In the genomic region with DNA sequence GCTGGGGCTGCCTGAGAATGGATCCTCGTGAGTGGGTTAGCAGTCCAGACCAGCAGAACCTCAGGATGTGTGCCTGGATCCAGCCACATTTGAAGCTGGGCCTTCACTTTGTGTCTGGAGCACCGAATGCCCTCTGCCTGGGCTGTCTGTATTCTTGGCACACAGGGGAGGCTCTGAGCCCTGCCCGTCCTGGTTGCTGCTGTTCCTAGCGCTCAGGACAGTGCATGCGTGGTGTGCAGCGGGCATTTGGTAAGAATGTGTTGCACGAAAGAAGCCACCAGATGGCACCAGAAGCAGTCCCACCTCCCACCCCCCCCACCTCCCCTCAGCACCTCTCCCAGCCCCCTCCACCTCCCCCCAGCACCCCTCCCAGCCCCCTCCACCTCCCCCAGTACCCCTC, we compare ENCODE assay signal across 8 cellular contexts. TPM values are rescaled to one million over a fixed set of nuclear protein-coding genes. Genes with fewer than 3 reads are reported as not detected.
DNase-seq lines count a peak whose midpoint lies in the region; ATAC-seq, FAIRE-seq and TF ChIP-seq lines count a peak whose summit lies in the region.

No MANE protein-coding gene starts in this region.

- POLR2A ChIA-PET in activated CD4-positive, alpha-beta T cell treated with anti-CD3 and anti-CD28 coated beads for 36 hours (lab: Charles Lee) = no interaction called here

- no peak for FAIRE-seq in small intestine (lab: Jason Lieb, UNC)

- intact Hi-C loops in activated CD4-positive, alpha-beta T cell treated with anti-CD3 and anti-CD28 coated beads for 36 hours (cut with DNase I, micrococcal nuclease) = loop anchor here in 1 of 2 experiments (2.0 kb wide), 1 partner anchor 226 kb away; no protein-coding TSS in a partner anchor

- no peak overlapping the region for H3K4me3 Mint-ChIP-seq in activated CD4-positive, alpha-beta T cell treated with anti-CD3 and anti-CD28 coated beads for 36 hours
- peak overlapping the region; percentile 71 for H3K4me3 Mint-ChIP-seq in glutamatergic neuron (ENCODE audit: unreplicated experiment)

- TF ChIP-seq CTCF in glutamatergic neuron (IDR thresholded peaks at IDR 0.05; ENCODE audit: partially characterized antibody, unreplicated experiment) = no peak

- CTCF ChIA-PET in activated CD4-positive, alpha-beta T cell treated with anti-CD3 and anti-CD28 coated beads for 36 hours (lab: Charles Lee) = no interaction called here

- WGBS in small intestine, 3 donors = 17 to 26% (median 20%) methylated on average over 6 to 7 of the region's 7 CpGs

- H3K36me3 Mint-ChIP-seq in activated CD4-positive, alpha-beta T cell treated with anti-CD3 and anti-CD28 coated beads for 36 hours (ENCODE audit: low read depth) = no peaks in the 10 kb centered on the region
- H3K36me3 Mint-ChIP-seq in glutamatergic neuron (ENCODE audit: unreplicated experiment) = no peaks in the 10 kb centered on the region

- no peaks in the 10 kb centered on the region for H3K9me3 Mint-ChIP-seq in activated CD4-positive, alpha-beta T cell treated with anti-CD3 and anti-CD28 coated beads for 36 hours (ENCODE audit: low read depth)
- peaks cover 5% of the 10 kb centered on the region for H3K9me3 Mint-ChIP-seq in glutamatergic neuron (ENCODE audit: unreplicated experiment)

- peaks cover 2 to 8% of the 10 kb centered on the region in 2 donors for H3K4me1 ChIP-seq in small intestine (ENCODE audit: control insufficient read depth in 2 of 2, insufficient read depth in 1 of 2, low read depth in 1 of 2, low read length in 1 of 2)

- no peak overlapping the region for H3K27ac ChIP-seq in small intestine (ENCODE audit: low read depth in 1 of 2, low read length in 1 of 2)

- peaks cover 6% of the 10 kb centered on the region for H3K4me1 Mint-ChIP-seq in activated CD4-positive, alpha-beta T cell treated with anti-CD3 and anti-CD28 coated beads for 36 hours
- H3K4me1 Mint-ChIP-seq in glutamatergic neuron (ENCODE audit: low read depth, unreplicated experiment) = peaks cover 11% of the 10 kb centered on the region

- peaks cover 2% of the 10 kb centered on the region for H3K27me3 Mint-ChIP-seq in activated CD4-positive, alpha-beta T cell treated with anti-CD3 and anti-CD28 coated beads for 36 hours
- peaks cover 6% of the 10 kb centered on the region for H3K27me3 Mint-ChIP-seq in glutamatergic neuron (ENCODE audit: unreplicated experiment)

- no peaks in the 10 kb centered on the region for H3K9me3 ChIP-seq in small intestine (ENCODE audit: control insufficient read depth, low read depth)

- ATAC-seq in activated CD4-positive, alpha-beta T cell treated with anti-CD3 and anti-CD28 coated beads for 36 hours = peak; percentile 23
- no peak for ATAC-seq in GM21786 (IDR thresholded peaks at IDR 0.05; ENCODE audit: unreplicated experiment)

- no peak overlapping the region for H3K27ac Mint-ChIP-seq in activated CD4-positive, alpha-beta T cell treated with anti-CD3 and anti-CD28 coated beads for 36 hours
- peak overlapping the region; percentile 50 for H3K27ac Mint-ChIP-seq in glutamatergic neuron (ENCODE audit: unreplicated experiment)

- H3K36me3 ChIP-seq in small intestine (ENCODE audit: control insufficient read depth in 2 of 2, insufficient read depth in 2 of 2, low read length in 2 of 2) = peaks cover 12 to 22% of the 10 kb centered on the region in 2 donors

- H3K4me3 ChIP-seq in small intestine (ENCODE audit: low read depth in 1 of 2, low read length in 2 of 2) = no peak overlapping the region

- no peaks in the 10 kb centered on the region for H3K27me3 ChIP-seq in small intestine (ENCODE audit: control insufficient read depth in 2 of 2, insufficient read depth in 2 of 2, low read length in 2 of 2)

- peak; percentile 71 for DNase-seq in activated CD4-positive, alpha-beta T cell treated with anti-CD3 and anti-CD28 coated beads for 36 hours
- no peak for DNase-seq in activated CD4-positive, alpha-beta T cell treated with anti-CD3 and anti-CD28 coated beads for 1 hour
- DNase-seq in NCI-H1694 (lab: John Stamatoyannopoulos, UW) = peak; percentile 72
- DNase-seq in activated T-cell treated with anti-CD3 and anti-CD28 coated beads for 48 hours (ENCODE audit: low read depth) = peak; percentile 39
- peak; percentile 62 for DNase-seq in glutamatergic neuron
- DNase-seq in small intestine = peak; percentile 53
- DNase-seq in NCI-H774 (lab: John Stamatoyannopoulos, UW) = no peak

RNA-seq across cellular contexts. Expression of gene MAPK11, which starts 4.1 kb away (rescaled TPM):
- total RNA-seq in activated CD4-positive, alpha-beta T cell treated with anti-CD3 and anti-CD28 coated beads for 36 hours = 10 to 100 TPM; 11.6 to 13.6 TPM
- total RNA-seq in glutamatergic neuron (ENCODE audit: unreplicated experiment) = 131 TPM
- 1 to 10 TPM in 2 of 3 donors, not detected in 1; 2.4 to 7.9 TPM for polyA plus RNA-seq in small intestine

RNA-seq across cellular contexts. Expression of gene MAPK12, which starts 12.8 kb away (rescaled TPM):
- 1 to 10 TPM; 5.4 to 8.1 TPM for total RNA-seq in activated CD4-positive, alpha-beta T cell treated with anti-CD3 and anti-CD28 coated beads for 36 hours
- 88.5 TPM for total RNA-seq in glutamatergic neuron (ENCODE audit: unreplicated experiment)
- 1 to 10 TPM in 2 of 3 donors, under 1 TPM in 1; 0.45 to 7.1 (median 3.5) TPM for polyA plus RNA-seq in small intestine

RNA-seq across cellular contexts. Expression of gene HDAC10, which starts 23.2 kb away (rescaled TPM):
- 10 to 100 TPM; 33.5 to 41.5 TPM for total RNA-seq in activated CD4-positive, alpha-beta T cell treated with anti-CD3 and anti-CD28 coated beads for 36 hours
- 88.2 TPM for total RNA-seq in glutamatergic neuron (ENCODE audit: unreplicated experiment)
- polyA plus RNA-seq in small intestine = 10 to 100 TPM; 15.9 to 27.6 (median 27.5) TPM

RNA-seq across cellular contexts. Expression of gene TUBGCP6, which starts 29.5 kb away (rescaled TPM):
- total RNA-seq in activated CD4-positive, alpha-beta T cell treated with anti-CD3 and anti-CD28 coated beads for 36 hours = 10 to 100 TPM; 42.2 to 49.2 TPM
- 51.0 TPM for total RNA-seq in glutamatergic neuron (ENCODE audit: unreplicated experiment)
- polyA plus RNA-seq in small intestine = 10 to 100 TPM; 23.0 to 55.5 (median 44.6) TPM

RNA-seq across cellular contexts. Expression of gene PLXNB2, which starts 33.1 kb away (rescaled TPM):
- 1 to 10 TPM; 5.5 to 6.3 TPM for total RNA-seq in activated CD4-positive, alpha-beta T cell treated with anti-CD3 and anti-CD28 coated beads for 36 hours
- total RNA-seq in glutamatergic neuron (ENCODE audit: unreplicated experiment) = 95.2 TPM
- polyA plus RNA-seq in small intestine = 100 to 1,000 TPM in 2 of 3 donors, 10 to 100 TPM in 1; 80.2 to 179 (median 110) TPM

Comparison
In these comparisons a context has a peak if more than half of its experiments do, and no peak if none do; other contexts are left out.
1. DNase-seq: peak in activated CD4-positive, alpha-beta T cell treated with anti-CD3 and anti-CD28 coated beads for 36 hours (single experiment), NCI-H1694 (single experiment), activated T-cell treated with anti-CD3 and anti-CD28 coated beads for 48 hours (single experiment), glutamatergic neuron (single experiment) and small intestine (single experiment); none in activated CD4-positive, alpha-beta T cell treated with anti-CD3 and anti-CD28 coated beads for 1 hour (single experiment) and NCI-H774 (single experiment).